9 cellular contexts compared by ENCODE assay signal in genomic region chr17:44120281-44120680, GRCh38. TPM values are rescaled to one million over a fixed set of nuclear protein-coding genes. Genes with fewer than 3 reads are reported as not detected.
A peak's percentile ranks its signal among the peaks of the same experiment; 100 is the strongest.
DNase-seq lines count a peak whose midpoint lies in the region; ATAC-seq, FAIRE-seq and TF ChIP-seq lines count a peak whose summit lies in the region.
"Not testable (repeated sequence)": the region's sequence is repeated elsewhere in the genome, so short reads cannot be mapped to it uniquely, and the experiment has no call there.
"Had no signal": no experiment of that assay in that cellular context is flagged by ENCODE, and none has a peak within 500 bp of the region (broad histone marks: within the 10 kb centered on the region; RNA-seq: fewer than 3 reads in every experiment).

No MANE protein-coding gene starts in this region.

- not testable (repeated sequence) for H2AFZ ChIP-seq in K562 (ENCODE audit: low read depth, low read length)

- H3K27ac ChIP-seq in BLaER1 treated with 17β-estradiol and CSF1 and Interleukin-3, amounts not matched to agents 10 nM and 100 nM; K562 (ENCODE audit: extremely low read depth, low read depth, low read length): not testable (repeated sequence)
- H3K27ac ChIP-seq in right atrium auricular region (peak overlapping the region; percentile 31 to 94), sigmoid colon (peak overlapping the region in 3 of 4 donors; percentile 14 to 94 (median 93)), tibial artery (peak overlapping the region; percentile 98 to 99)

- TF ChIP-seq POLR2A in K562 (conservative IDR thresholded peaks at IDR 0.05); sigmoid colon (IDR thresholded peaks at IDR 0.05): not testable (repeated sequence)

- DNase-seq in NT2/D1 (ENCODE audit: low read depth, low spot score); K562 (ENCODE audit: extremely low read depth in 1 of 4, low spot score in 3 of 4); right atrium auricular region (ENCODE audit: low spot score); sigmoid colon; tibial artery: not testable (repeated sequence)

- H3K4me1 ChIP-seq in BLaER1 treated with 17β-estradiol and CSF1 and Interleukin-3, amounts not matched to agents 10 nM and 100 nM, result peaks cover 39 to 87% (median 81%) of the 10 kb centered on the region in 10 experiments
- H3K4me1 ChIP-seq in NT2/D1 (ENCODE audit: insufficient read depth, insufficient read length) (peaks cover 18% of the 10 kb centered on the region), K562 (replicated peaks in 1 of 2; ENCODE audit: control insufficient read depth in 2 of 2, insufficient read depth in 2 of 2, low read length in 2 of 2) (peaks cover 10 to 51% of the 10 kb centered on the region in 2 experiments; a peak in 4 of 5 replicates), right atrium auricular region (peaks cover 0 to 58% of the 10 kb centered on the region in 2 donors), sigmoid colon (peaks cover 0 to 76% (median 58%) of the 10 kb centered on the region in 4 donors), tibial artery (peaks cover 0 to 79% (median 55%) of the 10 kb centered on the region in 4 donors)

- not testable (repeated sequence) for TF ChIP-seq CTCF in K562 (IDR thresholded peaks at IDR 0.05 in 2 of 3, conservative IDR thresholded peaks at IDR 0.05 in 1 of 3; ENCODE audit: insufficient read depth in 2 of 3, low read depth in 1 of 3, low read length in 3 of 3); right atrium auricular region (IDR thresholded peaks at IDR 0.05); sigmoid colon (IDR thresholded peaks at IDR 0.05); tibial artery (IDR thresholded peaks at IDR 0.05)

- H3K79me2 ChIP-seq in K562 (ENCODE audit: control insufficient read depth, insufficient read depth, low read length), result peaks cover 12% of the 10 kb centered on the region

- not testable (repeated sequence) for H3K9me1 ChIP-seq in K562 (ENCODE audit: control insufficient read depth, insufficient read depth, low read length)

- not testable (repeated sequence) for H3K27me3 ChIP-seq in BLaER1 treated with 17β-estradiol and CSF1 and Interleukin-3, amounts not matched to agents 10 nM and 100 nM; NT2/D1 (ENCODE audit: insufficient read depth, insufficient read length); K562 (ENCODE audit: control insufficient read depth in 2 of 2, insufficient read depth in 2 of 2, low read length in 2 of 2); right atrium auricular region; sigmoid colon; tibial artery

- TF ChIP-seq RAD21 in K562 (CRISPR knock-in tag; conservative IDR thresholded peaks at IDR 0.05 in 1 of 2, IDR thresholded peaks at IDR 0.05 in 1 of 2), result not testable (repeated sequence)

- not testable (repeated sequence) for FAIRE-seq in K562 (lab: Jason Lieb, UNC)

- not testable (repeated sequence) for BruUV-seq in K562 (replicated peaks; lab: Mats Ljungman, UMichigan)

- peak overlapping the region in 9 of 11 experiments; percentile 88 to 99 (median 98); a peak in 17 of 22 replicates for H3K4me2 ChIP-seq in BLaER1 treated with 17β-estradiol and CSF1 and Interleukin-3, amounts not matched to agents 10 nM and 100 nM
- not testable (repeated sequence) for H3K4me2 ChIP-seq in K562 (ENCODE audit: insufficient read depth, low read length)

- not testable (repeated sequence) for ATAC-seq in K562

- not testable (repeated sequence) for H3K4me3 ChIP-seq in BLaER1 treated with 17β-estradiol and CSF1 and Interleukin-3, amounts not matched to agents 10 nM and 100 nM; NT2/D1 (ENCODE audit: insufficient read length, low read depth); K562; right atrium auricular region; sigmoid colon
- H3K4me3 ChIP-seq in tibial artery, result peak overlapping the region in 1 of 2 donors; percentile 99

- POLR2A ChIA-PET in K562 (lab: Yijun Ruan, JAX), result interaction anchor here (4.5 kb wide), 1 partner anchor 7 kb away, joined by 49 read pairs; no protein-coding TSS in a partner anchor

- in situ Hi-C loops in K562 (cut with MboI), result not testable (repeated sequence)

- intact Hi-C loops in K562 (cut with micrococcal nuclease), result not testable (repeated sequence)
- intact Hi-C loops in sigmoid colon (cut with DNase I) (loop anchor here (5.0 kb wide), 2 partner anchors 67 to 213 kb away; partner anchors contain the start of genes MPP2 and TMUB2), tibial artery (cut with DNase I; ENCODE audit: low total_unique reads) (loop anchor here (5.0 kb wide), 1 partner anchor 48 kb away; the partner anchor contains the start of gene G6PC3)

- WGBS in K562 (ENCODE audit: insufficient coverage, low coverage, missing lambda C conversion rate), result 85% methylated on average over 11 of the region's 11 CpGs
- 92 to 93% methylated on average over 11 of the region's 11 CpGs for WGBS in sigmoid colon, 2 donors

- not testable (repeated sequence) for TF ChIP-seq EP300 in K562 (IDR thresholded peaks at IDR 0.05; ENCODE audit: low read length); sigmoid colon (IDR thresholded peaks at IDR 0.05)

- CTCF ChIA-PET in K562 (lab: Yijun Ruan, JAX; ENCODE audit: low intra/inter-chr PET ratio), result not testable (repeated sequence)

- H4K20me1 ChIP-seq in BLaER1 treated with 17β-estradiol and CSF1 and Interleukin-3, amounts not matched to agents 10 nM and 100 nM, result peaks cover 26 to 75% (median 63%) of the 10 kb centered on the region in 11 experiments; a peak in 20 of 22 replicates
- H4K20me1 ChIP-seq in K562 (replicated peaks; ENCODE audit: control insufficient read depth, insufficient read depth, low read length), result peaks cover 19% of the 10 kb centered on the region; the same call in 1 of the 2 replicates

- H3K36me3 ChIP-seq in BLaER1 treated with 17β-estradiol and CSF1 and Interleukin-3, amounts not matched to agents 10 nM and 100 nM, result peaks cover 0 to 27% (median 17%) of the 10 kb centered on the region in 11 experiments; a peak in 12 of 22 replicates
- H3K36me3 ChIP-seq in NT2/D1 (ENCODE audit: insufficient read depth, insufficient read length, low read length), result peaks cover 13% of the 10 kb centered on the region
- H3K36me3 ChIP-seq in K562 (ENCODE audit: control insufficient read depth, insufficient read depth, low read length), result not testable (repeated sequence)
- H3K36me3 ChIP-seq in right atrium auricular region, result peaks cover 24% of the 10 kb centered on the region
- peaks cover 0 to 16% (median 6%) of the 10 kb centered on the region in 4 donors for H3K36me3 ChIP-seq in sigmoid colon
- H3K36me3 ChIP-seq in tibial artery, result peaks cover 7 to 29% (median 17%) of the 10 kb centered on the region in 3 donors

- H3K9me3 ChIP-seq in BLaER1 treated with 17β-estradiol and CSF1 and Interleukin-3, amounts not matched to agents 10 nM and 100 nM (replicated peaks in 1 of 11); NT2/D1 (ENCODE audit: insufficient read depth, low read length); K562 (replicated peaks; ENCODE audit: control insufficient read depth, insufficient read depth, low read depth, low read length); right atrium auricular region; sigmoid colon; tibial artery: not testable (repeated sequence)

- H3K9ac ChIP-seq in BLaER1 treated with 17β-estradiol and CSF1 and Interleukin-3, amounts not matched to agents 10 nM and 100 nM, result peak overlapping the region in 2 of 11 experiments; percentile 11 to 23; a peak in 2 of 22 replicates
- peak overlapping the region; percentile 23 for H3K9ac ChIP-seq in NT2/D1 (ENCODE audit: insufficient read length, low read depth)
- not testable (repeated sequence) for H3K9ac ChIP-seq in K562 (ENCODE audit: insufficient read depth in 1 of 2, low read depth in 2 of 2, low read length in 2 of 2)

RNA-seq across cellular contexts. Expression of gene HDAC5, which starts 3.2 kb away (rescaled TPM):
- 27.5 and 79.4 TPM in 2 replicates for total RNA-seq in K562 (2011; cell fraction: chromatin; rRNA removed; ENCODE audit: low replicate concordance)
- 54.3 and 56.9 TPM in 2 replicates for total RNA-seq in K562 (2011; cell fraction: nucleolus; rRNA removed)
- 39.6 and 46.3 TPM in 2 replicates for total RNA-seq in K562 (2011; cell fraction: nucleoplasm; rRNA removed)
- total RNA-seq in K562 (2014; rRNA removed) (26.2 and 29.6 TPM in 2 replicates), K562 (2014; rRNA removed; fragmentation: Illumina TruSeq; extraction: Trizol) (4.7 and 6.5 TPM in 2 replicates), K562 (2015; rRNA removed; fragmentation: Illumina TruSeq; extraction: Trizol) (8.0 and 8.7 TPM in 2 replicates), K562 (2021) (23.1 and 25.1 TPM in 2 replicates), right atrium auricular region (100 to 1,000 TPM in 1 of 2 donors, 10 to 100 TPM in 1; 80.0 to 138 TPM), sigmoid colon (10 to 100 TPM; 58.2 to 87.5 (median 69.4) TPM)
- polyA plus RNA-seq in K562 (2011; rRNA removed) (24.0 and 36.0 TPM in 2 replicates), K562 (2014; fragmentation: Illumina TruSeq; extraction: Trizol) (16.4 and 20.5 TPM in 2 replicates), K562 (2014; fragmentation: Nextera tagmentation; extraction: Ambion mirVana) (under 1 TPM; 0.45 to 0.73 TPM), K562 (2014; rRNA removed) (18.6 and 20.2 TPM in 2 replicates), sigmoid colon (10 to 100 TPM; 15.3 to 21.8 (median 16.8) TPM)
- polyA plus RNA-seq in K562 (2011; cell fraction: cytosol; rRNA removed), result 31.1 and 42.9 TPM in 2 replicates
- 34.0 and 43.6 TPM in 2 replicates for polyA plus RNA-seq in K562 (2011; cell fraction: nucleus; rRNA removed)
- polyA plus RNA-seq in K562 (2012), result 18.3 and 32.1 TPM in 2 replicates
- 17.7 and 29.2 TPM in 2 replicates for polyA minus RNA-seq in K562 (2011; rRNA and poly(A)+ RNA removed)
- 26.6 and 29.1 TPM in 2 replicates for polyA minus RNA-seq in K562 (2011; cell fraction: cytosol; rRNA and poly(A)+ RNA removed)
- polyA minus RNA-seq in K562 (2011; cell fraction: nucleus; rRNA and poly(A)+ RNA removed), result 16.2 and 17.5 TPM in 2 replicates

RNA-seq across cellular contexts. Expression of gene HROB, which starts 21.4 kb away (rescaled TPM):
- 57.8 and 130 TPM in 2 replicates for total RNA-seq in K562 (2011; cell fraction: chromatin; rRNA removed; ENCODE audit: low replicate concordance)
- 60.3 and 68.5 TPM in 2 replicates for total RNA-seq in K562 (2011; cell fraction: nucleolus; rRNA removed)
- 45.9 and 50.4 TPM in 2 replicates for total RNA-seq in K562 (2011; cell fraction: nucleoplasm; rRNA removed)
- total RNA-seq in K562 (2014; rRNA removed) (10.4 and 15.0 TPM in 2 replicates), K562 (2014; rRNA removed; fragmentation: Illumina TruSeq; extraction: Trizol) (7.1 and 9.3 TPM in 2 replicates), K562 (2015; rRNA removed; fragmentation: Illumina TruSeq; extraction: Trizol) (9.6 and 9.8 TPM in 2 replicates), K562 (2021) (17.5 and 20.1 TPM in 2 replicates), right atrium auricular region (under 1 TPM; 0.59 to 0.94 TPM), sigmoid colon (1 to 10 TPM in 1 of 4 donors, under 1 TPM in 3; 0.36 to 3.3 (median 0.52) TPM)
- polyA plus RNA-seq in K562 (2011; rRNA removed) (11.9 and 25.9 TPM in 2 replicates), K562 (2014; fragmentation: Illumina TruSeq; extraction: Trizol) (18.9 and 19.5 TPM in 2 replicates), K562 (2014; fragmentation: Nextera tagmentation; extraction: Ambion mirVana) (1 to 10 TPM; 6.6 to 6.7 TPM), K562 (2014; rRNA removed) (10.6 and 13.5 TPM in 2 replicates), sigmoid colon (1 to 10 TPM in 1 of 3 donors, under 1 TPM in 1, not detected in 1; 0.69 to 3.1 TPM)
- 22.0 and 24.6 TPM in 2 replicates for polyA plus RNA-seq in K562 (2011; cell fraction: cytosol; rRNA removed)
- polyA plus RNA-seq in K562 (2011; cell fraction: nucleus; rRNA removed), result 34.5 and 44.9 TPM in 2 replicates
- polyA plus RNA-seq in K562 (2012), result 11.8 and 18.1 TPM in 2 replicates
- 21.5 and 22.0 TPM in 2 replicates for polyA minus RNA-seq in K562 (2011; rRNA and poly(A)+ RNA removed)
- 15.9 and 16.5 TPM in 2 replicates for polyA minus RNA-seq in K562 (2011; cell fraction: cytosol; rRNA and poly(A)+ RNA removed)
- polyA minus RNA-seq in K562 (2011; cell fraction: nucleus; rRNA and poly(A)+ RNA removed), result 10.0 and 13.3 TPM in 2 replicates

RNA-seq across cellular contexts. Expression of gene G6PC3, which starts 49.7 kb away (rescaled TPM):
- 33.6 and 98.9 TPM in 2 replicates for total RNA-seq in K562 (2011; cell fraction: chromatin; rRNA removed; ENCODE audit: low replicate concordance)
- total RNA-seq in K562 (2011; cell fraction: nucleolus; rRNA removed), result 135 and 137 TPM in 2 replicates
- 99.2 and 101 TPM in 2 replicates for total RNA-seq in K562 (2011; cell fraction: nucleoplasm; rRNA removed)
- total RNA-seq in K562 (2014; rRNA removed) (31.1 and 37.6 TPM in 2 replicates), K562 (2014; rRNA removed; fragmentation: Illumina TruSeq; extraction: Trizol) (11.4 and 11.6 TPM in 2 replicates), K562 (2015; rRNA removed; fragmentation: Illumina TruSeq; extraction: Trizol) (24.1 and 26.8 TPM in 2 replicates), K562 (2021) (41.9 and 47.4 TPM in 2 replicates), right atrium auricular region (10 to 100 TPM; 36.0 to 41.1 TPM), sigmoid colon (10 to 100 TPM; 22.2 to 29.8 (median 25.9) TPM)
- polyA plus RNA-seq in K562 (2011; rRNA removed) (46.6 and 55.1 TPM in 2 replicates), K562 (2014; fragmentation: Illumina TruSeq; extraction: Trizol) (49.5 and 60.5 TPM in 2 replicates), K562 (2014; fragmentation: Nextera tagmentation; extraction: Ambion mirVana) (10 to 100 TPM; 10.4 to 14.8 TPM), K562 (2014; rRNA removed) (56.3 and 57.8 TPM in 2 replicates), sigmoid colon (10 to 100 TPM in 1 of 3 donors, 1 to 10 TPM in 2; 8.4 to 45.5 (median 9.7) TPM)
- polyA plus RNA-seq in K562 (2011; cell fraction: cytosol; rRNA removed), result 121 and 218 TPM in 2 replicates
- polyA plus RNA-seq in K562 (2011; cell fraction: nucleus; rRNA removed), result 51.8 and 71.7 TPM in 2 replicates
- 62.0 and 81.3 TPM in 2 replicates for polyA plus RNA-seq in K562 (2012)
- polyA minus RNA-seq in K562 (2011; rRNA and poly(A)+ RNA removed), result 31.6 and 48.8 TPM in 2 replicates
- polyA minus RNA-seq in K562 (2011; cell fraction: cytosol; rRNA and poly(A)+ RNA removed), result 44.7 and 61.0 TPM in 2 replicates
- 24.7 and 25.6 TPM in 2 replicates for polyA minus RNA-seq in K562 (2011; cell fraction: nucleus; rRNA and poly(A)+ RNA removed)

RNA-seq across cellular contexts. Expression of gene ASB16, which starts 50.2 kb away (rescaled TPM):
- total RNA-seq in K562 (2011; cell fraction: chromatin; rRNA removed; ENCODE audit: low replicate concordance), result 0.44 TPM in 1 of 2 replicates, not detected in the other
- total RNA-seq in K562 (2011; cell fraction: nucleolus; rRNA removed), result 0.33 and 0.39 TPM in 2 replicates
- 0.31 TPM in 1 of 2 replicates, not detected in the other for total RNA-seq in K562 (2011; cell fraction: nucleoplasm; rRNA removed)
- total RNA-seq in K562 (2014; rRNA removed) (not detected in 2 replicates), K562 (2014; rRNA removed; fragmentation: Illumina TruSeq; extraction: Trizol) (not detected in 2 replicates), K562 (2015; rRNA removed; fragmentation: Illumina TruSeq; extraction: Trizol) (not detected in 2 replicates), K562 (2021) (not detected in 2 replicates), right atrium auricular region (1 to 10 TPM; 8.3 TPM), sigmoid colon (1 to 10 TPM in 3 of 4 donors, under 1 TPM in 1; 0.82 to 4.2 (median 1.6) TPM)
- polyA plus RNA-seq in K562 (2011; rRNA removed) (0.07 and 0.14 TPM in 2 replicates), K562 (2014; fragmentation: Illumina TruSeq; extraction: Trizol) (not detected in 2 replicates), K562 (2014; fragmentation: Nextera tagmentation; extraction: Ambion mirVana) (under 1 TPM in 1 of 2 experiments, not detected in 1; 0.03 TPM), K562 (2014; rRNA removed) (0.23 TPM in 1 of 2 replicates, not detected in the other), sigmoid colon (under 1 TPM in 1 of 3 donors, not detected in 2; 0.19 TPM)
- 0.03 and 0.04 TPM in 2 replicates for polyA plus RNA-seq in K562 (2011; cell fraction: cytosol; rRNA removed)
- polyA plus RNA-seq in K562 (2011; cell fraction: nucleus; rRNA removed), result 0.07 and 0.24 TPM in 2 replicates
- polyA plus RNA-seq in K562 (2012), result 1.0 and 1.8 TPM in 2 replicates
- not detected in 2 replicates for polyA minus RNA-seq in K562 (2011; rRNA and poly(A)+ RNA removed)
- not detected in 2 replicates for polyA minus RNA-seq in K562 (2011; cell fraction: cytosol; rRNA and poly(A)+ RNA removed)
- not detected in 2 replicates for polyA minus RNA-seq in K562 (2011; cell fraction: nucleus; rRNA and poly(A)+ RNA removed)
- total RNA-seq: NCI-H460, RPMI7951 had no signal
- polyA plus RNA-seq: HepG2 had no signal

RNA-seq across cellular contexts. Expression of gene LSM12, which starts 53.8 kb away (rescaled TPM):
- 48.1 and 49.0 TPM in 2 replicates for total RNA-seq in K562 (2011; cell fraction: chromatin; rRNA removed; ENCODE audit: low replicate concordance)
- 32.9 and 33.7 TPM in 2 replicates for total RNA-seq in K562 (2011; cell fraction: nucleolus; rRNA removed)
- total RNA-seq in K562 (2011; cell fraction: nucleoplasm; rRNA removed), result 64.8 and 108 TPM in 2 replicates
- total RNA-seq in K562 (2014; rRNA removed) (53.0 and 71.1 TPM in 2 replicates), K562 (2014; rRNA removed; fragmentation: Illumina TruSeq; extraction: Trizol) (78.4 and 82.8 TPM in 2 replicates), K562 (2015; rRNA removed; fragmentation: Illumina TruSeq; extraction: Trizol) (95.0 and 102 TPM in 2 replicates), K562 (2021) (104 and 108 TPM in 2 replicates), right atrium auricular region (10 to 100 TPM; 36.8 to 41.3 TPM), sigmoid colon (10 to 100 TPM; 33.8 to 46.9 (median 40.1) TPM)
- polyA plus RNA-seq in K562 (2011; rRNA removed) (66.3 and 82.2 TPM in 2 replicates), K562 (2014; fragmentation: Illumina TruSeq; extraction: Trizol) (98.5 and 124 TPM in 2 replicates), K562 (2014; fragmentation: Nextera tagmentation; extraction: Ambion mirVana) (100 to 1,000 TPM in 1 of 2 experiments, 10 to 100 TPM in 1; 89.3 to 258 TPM), K562 (2014; rRNA removed) (70.0 and 80.9 TPM in 2 replicates), sigmoid colon (10 to 100 TPM; 28.8 to 41.6 (median 37.9) TPM)
- 56.4 and 75.0 TPM in 2 replicates for polyA plus RNA-seq in K562 (2011; cell fraction: cytosol; rRNA removed)
- polyA plus RNA-seq in K562 (2011; cell fraction: nucleus; rRNA removed), result 32.9 and 38.2 TPM in 2 replicates
- polyA plus RNA-seq in K562 (2012), result 40.9 and 63.3 TPM in 2 replicates
- 133 and 173 TPM in 2 replicates for polyA minus RNA-seq in K562 (2011; rRNA and poly(A)+ RNA removed)
- 44.4 and 52.5 TPM in 2 replicates for polyA minus RNA-seq in K562 (2011; cell fraction: cytosol; rRNA and poly(A)+ RNA removed)
- polyA minus RNA-seq in K562 (2011; cell fraction: nucleus; rRNA and poly(A)+ RNA removed), result 11.3 and 24.1 TPM in 2 replicates
